18 cellular contexts compared by ENCODE assay signal in genomic region chr2:229475753-229476152, GRCh38.
"Had no signal": no experiment of that assay in that cellular context is flagged by ENCODE, and none has a peak within 500 bp of the region (broad histone marks: within the 10 kb centered on the region; RNA-seq: fewer than 3 reads in every experiment).

No MANE protein-coding gene starts in this region.

- H3K9me3 Mint-ChIP-seq: activated naive CD4-positive, alpha-beta T cell treated with anti-CD3 and anti-CD28 coated beads, Interleukin-2, amount 10 ng/mL, durations not matched to agents 7 days and 5 days; activated T-helper 2 cell treated with anti-CD3 and anti-CD28 coated beads, Interferon-gamma antibody, Interleukin-2, Interleukin-4, amounts not matched to agents 10 μg/mL and 5 μg/mL and 100 μg/mL, durations not matched to agents 14 hours and 24 hours and 36 hours had no signal

- DNase-seq: activated CD4-positive, alpha-beta T cell treated with anti-CD3 and anti-CD28 coated beads for 4 hours; activated naive CD4-positive, alpha-beta T cell treated with anti-CD3 and anti-CD28 coated beads, Interleukin-2, amount 10 ng/mL, durations not matched to agents 7 days and 5 days; central memory CD4-positive, alpha-beta T cell; cortex of kidney; effector CD8-positive, alpha-beta T cell; foreskin melanocyte; heart right ventricle; naive thymus-derived CD4-positive, alpha-beta T cell; SK-N-SH; stimulated activated naive B cell treated with anti-CD40 and anti-IgM and Interleukin-4, amounts not matched to agents 10 μg/mL and 1 μg/mL and 100 μg/mL, for 72 hours; T-helper 1 cell; transverse colon; WERI-Rb-1 had no signal

- H3K4me1 ChIP-seq: heart right ventricle, right atrium auricular region had no signal

- H3K4me2 ChIP-seq: SK-N-SH, smooth muscle cell had no signal

- H3K4me1 Mint-ChIP-seq: activated naive CD4-positive, alpha-beta T cell treated with anti-CD3 and anti-CD28 coated beads, Interleukin-2, amount 10 ng/mL, durations not matched to agents 7 days and 5 days; naive thymus-derived CD4-positive, alpha-beta T cell; stimulated activated naive B cell treated with anti-CD40 and anti-IgM and Interleukin-4, amounts not matched to agents 10 μg/mL and 1 μg/mL and 100 μg/mL, for 72 hours had no signal

- H3K36me3 ChIP-seq: heart right ventricle, neutrophil, right atrium auricular region, transverse colon, WERI-Rb-1 had no signal

- H3K4me3 Mint-ChIP-seq: activated naive CD4-positive, alpha-beta T cell treated with anti-CD3 and anti-CD28 coated beads, Interleukin-2, amount 10 ng/mL, durations not matched to agents 7 days and 5 days; naive thymus-derived CD4-positive, alpha-beta T cell; stimulated activated naive B cell treated with anti-CD40 and anti-IgM and Interleukin-4, amounts not matched to agents 10 μg/mL and 1 μg/mL and 100 μg/mL, for 72 hours had no signal

- H3K4me3 ChIP-seq: heart right ventricle, right atrium auricular region, smooth muscle cell, transverse colon had no signal

- H3K27ac Mint-ChIP-seq: activated naive CD4-positive, alpha-beta T cell treated with anti-CD3 and anti-CD28 coated beads, Interleukin-2, amount 10 ng/mL, durations not matched to agents 7 days and 5 days; activated T-helper 2 cell treated with anti-CD3 and anti-CD28 coated beads, Interferon-gamma antibody, Interleukin-2, Interleukin-4, amounts not matched to agents 10 μg/mL and 5 μg/mL and 100 μg/mL, durations not matched to agents 14 hours and 24 hours and 36 hours; naive thymus-derived CD4-positive, alpha-beta T cell; stimulated activated naive B cell treated with anti-CD40 and anti-IgM and Interleukin-4, amounts not matched to agents 10 μg/mL and 1 μg/mL and 100 μg/mL, for 72 hours had no signal

- H3K27ac ChIP-seq: epithelial cell of prostate, heart right ventricle, neutrophil, right atrium auricular region, transverse colon, WERI-Rb-1 had no signal

- H3K36me3 Mint-ChIP-seq: activated naive CD4-positive, alpha-beta T cell treated with anti-CD3 and anti-CD28 coated beads, Interleukin-2, amount 10 ng/mL, durations not matched to agents 7 days and 5 days; naive thymus-derived CD4-positive, alpha-beta T cell; stimulated activated naive B cell treated with anti-CD40 and anti-IgM and Interleukin-4, amounts not matched to agents 10 μg/mL and 1 μg/mL and 100 μg/mL, for 72 hours had no signal

- H3K27me3 Mint-ChIP-seq: activated naive CD4-positive, alpha-beta T cell treated with anti-CD3 and anti-CD28 coated beads, Interleukin-2, amount 10 ng/mL, durations not matched to agents 7 days and 5 days had no signal

- ATAC-seq: heart right ventricle; naive thymus-derived CD4-positive, alpha-beta T cell; stimulated activated naive B cell treated with anti-CD40 and anti-IgM and Interleukin-4, amounts not matched to agents 10 μg/mL and 1 μg/mL and 100 μg/mL, for 72 hours had no signal

- H3K9ac ChIP-seq: SK-N-SH had no signal

- H3K9me2 ChIP-seq: SK-N-SH had no signal

- H3K9me3 ChIP-seq: heart right ventricle, neutrophil, right atrium auricular region, SK-N-SH, transverse colon had no signal

- H3K27me3 ChIP-seq: heart right ventricle, neutrophil, right atrium auricular region, transverse colon had no signal
